1 cellular context compared by ENCODE assay signal in genomic region chr2:225011585-225011984, GRCh38.
TF ChIP-seq lines count a peak whose summit lies in the region.

No MANE protein-coding gene starts in this region.

TF ChIP-seq in GM12878, 131 proteins besides CTCF, POLR2A, EP300 and RAD21:
- TF ChIP-seq POU2F2 (IDR thresholded peaks at IDR 0.05; ENCODE audit: borderline replicate concordance, low read depth, low read length) (peak; percentile 54; the same call in 1 of the 3 replicates), MTA2 (IDR thresholded peaks at IDR 0.05; ENCODE audit: low read depth) (no peak)
